Comparison of ENCODE assay signal across 28 cellular contexts in genomic region chr10:25724241-25724640, GRCh38.
"Had no signal": no experiment of that assay in that cellular context is flagged by ENCODE, and none has a peak within 500 bp of the region (broad histone marks: within the 10 kb centered on the region; RNA-seq: fewer than 3 reads in every experiment).

No MANE protein-coding gene starts in this region.

- H3K9me3 Mint-ChIP-seq: dendritic cell treated with granulocyte-macrophage colony-stimulating factor and Interleukin-4, amounts not matched to agents 40 ng/mL and 50 ng/mL, for 4 days; effector memory CD8-positive, alpha-beta T cell had no signal

- FAIRE-seq: colon, endometrium, endothelial cell of umbilical vein, frontal cortex had no signal

- H3K4me2 ChIP-seq: hepatocyte had no signal

- H3K27ac Mint-ChIP-seq: dendritic cell treated with granulocyte-macrophage colony-stimulating factor and Interleukin-4, amounts not matched to agents 40 ng/mL and 50 ng/mL, for 4 days; effector memory CD8-positive, alpha-beta T cell had no signal

- H3K27ac ChIP-seq: colonic mucosa, coronary artery, dorsolateral prefrontal cortex, epithelial cell of prostate, esophagus muscularis mucosa, esophagus squamous epithelium, foreskin keratinocyte, gastrocnemius medialis, gastroesophageal sphincter, heart right ventricle, hepatocyte had no signal

- H3K36me3 ChIP-seq: colonic mucosa, esophagus muscularis mucosa, esophagus squamous epithelium, gastrocnemius medialis, gastroesophageal sphincter, heart right ventricle had no signal

- H3K4me3 Mint-ChIP-seq: dendritic cell treated with granulocyte-macrophage colony-stimulating factor and Interleukin-4, amounts not matched to agents 40 ng/mL and 50 ng/mL, for 4 days; effector memory CD8-positive, alpha-beta T cell had no signal

- H3K79me2 ChIP-seq: hepatocyte had no signal

- H3K4me1 ChIP-seq: colonic mucosa, esophagus muscularis mucosa, esophagus squamous epithelium, foreskin keratinocyte, gastrocnemius medialis, gastroesophageal sphincter, heart right ventricle had no signal

- DNase-seq: colonic mucosa; cortex of kidney; dermis blood vessel endothelial cell; dorsolateral prefrontal cortex; effector CD4-positive, alpha-beta T cell; effector CD8-positive, alpha-beta T cell; effector memory CD4-positive, alpha-beta T cell; effector memory CD8-positive, alpha-beta T cell; erythroblast; esophagus squamous epithelium; foreskin fibroblast; foreskin keratinocyte; foreskin melanocyte; gastrocnemius medialis; glutamatergic neuron; head of caudate nucleus; heart right ventricle had no signal

- H3K27me3 Mint-ChIP-seq: effector memory CD8-positive, alpha-beta T cell had no signal

- H3K27me3 ChIP-seq: colonic mucosa, esophagus squamous epithelium, foreskin keratinocyte, gastrocnemius medialis, hepatocyte had no signal

- H3K4me3 ChIP-seq: colonic mucosa, coronary artery, dorsolateral prefrontal cortex, esophagus muscularis mucosa, esophagus squamous epithelium, gastrocnemius medialis, gastroesophageal sphincter, heart right ventricle, hepatocyte had no signal

- H2AFZ ChIP-seq: hepatocyte had no signal

- ATAC-seq: effector memory CD8-positive, alpha-beta T cell; esophagus mucosa; foreskin keratinocyte; gastrocnemius medialis; gastroesophageal sphincter; heart right ventricle had no signal

- H3K9me3 ChIP-seq: colonic mucosa, esophagus muscularis mucosa, esophagus squamous epithelium, gastrocnemius medialis, gastroesophageal sphincter, heart right ventricle had no signal
